10 cellular contexts compared by ENCODE assay signal in the genomic region with DNA sequence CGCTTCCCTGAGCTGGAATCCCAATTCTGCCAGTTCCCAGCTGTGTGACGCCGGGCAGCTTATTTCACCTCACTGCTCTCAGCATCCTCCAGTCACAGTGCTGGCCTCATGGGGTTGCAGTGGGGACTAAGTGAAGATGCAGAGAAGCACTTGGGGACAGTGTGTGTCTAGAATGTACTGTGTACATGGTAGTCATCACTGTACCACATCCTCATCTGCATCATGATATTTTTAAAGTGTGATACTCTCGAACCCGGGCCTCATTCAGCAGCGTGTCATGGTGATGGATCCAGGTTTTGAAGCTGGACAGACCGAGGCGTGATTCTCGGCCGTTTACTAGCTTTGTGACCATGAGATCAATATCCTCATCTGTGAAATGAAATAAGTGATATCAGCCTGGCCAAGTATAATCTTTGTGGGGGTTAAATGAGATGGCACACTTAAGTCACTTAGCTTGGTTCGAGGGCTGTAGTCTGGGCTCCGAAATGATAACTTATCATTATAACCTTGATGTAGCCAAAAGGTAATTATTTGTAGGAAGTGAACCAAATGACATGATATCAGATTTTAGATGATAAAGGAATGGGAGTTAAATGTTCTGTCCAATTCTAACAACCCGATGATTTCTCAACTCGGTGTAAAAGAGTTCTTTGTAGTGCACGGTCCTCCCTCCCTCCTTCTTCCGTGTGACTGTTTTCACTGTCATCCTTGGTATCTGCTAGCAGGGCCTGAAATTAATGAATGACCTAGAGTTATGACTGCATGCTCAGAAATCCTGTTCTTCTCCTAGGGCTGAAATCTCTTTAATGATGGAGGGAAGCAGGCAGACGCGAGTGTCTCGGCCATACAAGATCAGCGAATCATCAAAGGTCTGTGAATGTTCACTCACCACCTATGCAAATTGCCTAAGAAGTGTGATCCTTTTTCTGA. TPM values are rescaled to one million over a fixed set of nuclear protein-coding genes. Genes with fewer than 3 reads are reported as not detected.
DNase-seq lines count a peak whose midpoint lies in the region; ATAC-seq, FAIRE-seq and TF ChIP-seq lines count a peak whose summit lies in the region.
"Had no signal": no experiment of that assay in that cellular context is flagged by ENCODE, and none has a peak within 500 bp of the region (broad histone marks: within the 10 kb centered on the region; RNA-seq: fewer than 3 reads in every experiment).

No MANE protein-coding gene starts in this region.

- intact Hi-C loops in naive thymus-derived CD4-positive, alpha-beta T cell (cut with micrococcal nuclease) = no loop called here
- intact Hi-C loops in vagina (cut with DNase I) = no loop called here

- H3K36me3 Mint-ChIP-seq in naive thymus-derived CD4-positive, alpha-beta T cell = peaks cover 5 to 30% (median 27%) of the 10 kb centered on the region in 5 donors

- H3K9me3 Mint-ChIP-seq in naive thymus-derived CD4-positive, alpha-beta T cell = peaks cover 0 to 5% (median 0%) of the 10 kb centered on the region in 11 donors

- no peak for TF ChIP-seq POLR2A in vagina (IDR thresholded peaks at IDR 0.05)

- FAIRE-seq in HTR-8/SVneo (lab: Jason Lieb, UNC) = peak; percentile 49

- H3K27ac Mint-ChIP-seq in naive thymus-derived CD4-positive, alpha-beta T cell = peak overlapping the region in 8 of 9 donors; percentile 22 to 80 (median 58)

- H3K9me3 ChIP-seq in naive thymus-derived CD4-positive, alpha-beta T cell (ENCODE audit: control insufficient read depth in 2 of 3, low read length in 3 of 3) = no peaks in the 10 kb centered on the region
- no peaks in the 10 kb centered on the region for H3K9me3 ChIP-seq in vagina

- peak overlapping the region; percentile 62 to 92 (median 77) for H3K4me3 Mint-ChIP-seq in naive thymus-derived CD4-positive, alpha-beta T cell

- peak; percentile 59 for DNase-seq in BJ (ENCODE audit: low read depth)
- no peak for DNase-seq in HTR-8/SVneo (ENCODE audit: insufficient read length, low spot score)
- peak; percentile 19 to 66 for DNase-seq in cardiac fibroblast (ENCODE audit: low read depth in 2 of 2)
- no peak for DNase-seq in naive thymus-derived CD4-positive, alpha-beta T cell
- DNase-seq in GOT3 (lab: John Stamatoyannopoulos, UW) = no peak
- no peak for DNase-seq in HUDEP-2 (lab: John Stamatoyannopoulos, UW; ENCODE audit: unreplicated experiment in 76 of 76)
- no peak for DNase-seq in vagina (ENCODE audit: extremely low spot score in 2 of 2)
- no peak for DNase-seq in activated naive CD4-positive, alpha-beta T cell treated with anti-CD3 and anti-CD28 coated beads, Interleukin-2, amount 50 U/mL, for 16 hours
- DNase-seq: activated gamma-delta T cell treated with Interleukin-2 at 50 U/mL for 16 hours, islet precursor cell had no signal

- H3K4me1 ChIP-seq in naive thymus-derived CD4-positive, alpha-beta T cell (ENCODE audit: control insufficient read depth in 2 of 2, insufficient read depth in 2 of 2, low read length in 2 of 2) = peaks cover 23 to 61% of the 10 kb centered on the region in 2 donors
- H3K4me1 ChIP-seq in vagina = peaks cover 28% of the 10 kb centered on the region

- H3K36me3 ChIP-seq in BJ (ENCODE audit: control insufficient read depth, insufficient read depth, low read length) (peaks cover 13% of the 10 kb centered on the region), vagina (peaks cover 0 to 21% of the 10 kb centered on the region in 2 donors)
- peaks cover 0 to 34% (median 0%) of the 10 kb centered on the region in 3 experiments for H3K36me3 ChIP-seq in naive thymus-derived CD4-positive, alpha-beta T cell (ENCODE audit: control insufficient read depth in 2 of 3, insufficient read depth in 3 of 3, low read length in 3 of 3)

- CTCF ChIA-PET in BJ (lab: Yijun Ruan, JAX) = interaction anchor here (0.6 to 3.6 kb wide), 5 partner anchors 20 to 118 kb away, joined by 3 to 13 read pairs (median 4); no protein-coding TSS in a partner anchor
- CTCF ChIA-PET in naive thymus-derived CD4-positive, alpha-beta T cell (lab: Charles Lee) = interaction anchor here (1.5 kb wide), 1 partner anchor 76 kb away, joined by 4 read pairs; no protein-coding TSS in a partner anchor

- H3K27ac ChIP-seq in naive thymus-derived CD4-positive, alpha-beta T cell (ENCODE audit: low read depth, low read length) = no peak overlapping the region
- H3K27ac ChIP-seq in vagina = no peak overlapping the region

- POLR2A ChIA-PET in BJ (lab: Charles Lee) = no interaction called here
- POLR2A ChIA-PET in naive thymus-derived CD4-positive, alpha-beta T cell (lab: Charles Lee) = interaction anchor here (0.9 to 1.4 kb wide), 7 partner anchors 9 to 377 kb away, joined by 3 to 4 read pairs (median 3); a partner anchor contains a TSS

- no peak for ATAC-seq in naive thymus-derived CD4-positive, alpha-beta T cell

- H3K4me1 Mint-ChIP-seq in naive thymus-derived CD4-positive, alpha-beta T cell = peaks cover 43 to 74% (median 66%) of the 10 kb centered on the region in 7 donors

- H3K4me3 ChIP-seq in BJ (ENCODE audit: low read depth, low read length) = no peak overlapping the region
- no peak overlapping the region for H3K4me3 ChIP-seq in cardiac fibroblast (replicated peaks in 1 of 2; ENCODE audit: low read depth in 2 of 2, low read length in 2 of 2)
- H3K4me3 ChIP-seq in naive thymus-derived CD4-positive, alpha-beta T cell (ENCODE audit: low read length) = no peak overlapping the region
- no peak overlapping the region for H3K4me3 ChIP-seq in vagina

- no peaks in the 10 kb centered on the region for H3K27me3 ChIP-seq in BJ (ENCODE audit: control insufficient read depth, insufficient read depth, low read length)
- no peaks in the 10 kb centered on the region for H3K27me3 ChIP-seq in naive thymus-derived CD4-positive, alpha-beta T cell (ENCODE audit: control insufficient read depth in 2 of 2, insufficient read depth in 2 of 2, low read length in 2 of 2)
- H3K27me3 ChIP-seq in vagina = no peaks in the 10 kb centered on the region

- no peak for TF ChIP-seq CTCF in BJ (IDR thresholded peaks at IDR 0.05; ENCODE audit: insufficient read depth, low read depth, low read length)
- TF ChIP-seq CTCF in cardiac fibroblast (IDR thresholded peaks at IDR 0.05; ENCODE audit: low read depth, low read length) = no peak
- no peak for TF ChIP-seq CTCF in vagina (IDR thresholded peaks at IDR 0.05)

- H3K27me3 Mint-ChIP-seq in naive thymus-derived CD4-positive, alpha-beta T cell = peaks cover 0 to 20% (median 0%) of the 10 kb centered on the region in 5 donors

RNA-seq across cellular contexts. Expression of a gene that starts 2.0 kb away (rescaled TPM):
- polyA plus RNA-seq in BJ (2011; rRNA removed) = 33.2 and 43.7 TPM in 2 replicates
- polyA minus RNA-seq in BJ (2011; rRNA and poly(A)+ RNA removed) = 43.2 and 54.3 TPM in 2 replicates
- 100 to 1,000 TPM in 2 of 5 experiments, 10 to 100 TPM in 3; 51.8 to 161 (median 97.8) TPM for total RNA-seq in naive thymus-derived CD4-positive, alpha-beta T cell
- 10 to 100 TPM; 45.8 to 73.7 TPM for polyA plus RNA-seq in naive thymus-derived CD4-positive, alpha-beta T cell
- total RNA-seq in vagina = 39.3 TPM

RNA-seq across cellular contexts. Expression of a gene that starts 32.4 kb away (rescaled TPM):
- 161 and 166 TPM in 2 replicates for polyA plus RNA-seq in BJ (2011; rRNA removed)
- polyA minus RNA-seq in BJ (2011; rRNA and poly(A)+ RNA removed) = 70.9 and 91.6 TPM in 2 replicates
- total RNA-seq in naive thymus-derived CD4-positive, alpha-beta T cell = 100 to 1,000 TPM in 3 of 5 experiments, 10 to 100 TPM in 2; 84.2 to 704 (median 172) TPM
- polyA plus RNA-seq in naive thymus-derived CD4-positive, alpha-beta T cell = 100 to 1,000 TPM; 268 to 344 TPM
- total RNA-seq in vagina = 67.8 TPM

RNA-seq across cellular contexts. Expression of a gene that starts 49.5 kb away (rescaled TPM):
- 39.6 and 55.1 TPM in 2 replicates for polyA plus RNA-seq in BJ (2011; rRNA removed)
- polyA minus RNA-seq in BJ (2011; rRNA and poly(A)+ RNA removed) = 112 and 149 TPM in 2 replicates
- 100 to 1,000 TPM in 3 of 5 experiments, 10 to 100 TPM in 2; 88.4 to 113 (median 112) TPM for total RNA-seq in naive thymus-derived CD4-positive, alpha-beta T cell
- 100 to 1,000 TPM; 106 to 123 TPM for polyA plus RNA-seq in naive thymus-derived CD4-positive, alpha-beta T cell
- total RNA-seq in vagina = 42.5 TPM

Comparison
In these comparisons a context has a peak if more than half of its experiments do, and no peak if none do; other contexts are left out.
1. DNase-seq: peak in BJ (single experiment) and cardiac fibroblast (2 of 2); none in HTR-8/SVneo (single experiment), naive thymus-derived CD4-positive, alpha-beta T cell (0 of 9), GOT3 (single experiment), HUDEP-2 (0 of 76), vagina (0 of 2) and activated naive CD4-positive, alpha-beta T cell treated with anti-CD3 and anti-CD28 coated beads, Interleukin-2, amount 50 U/mL, for 16 hours (single experiment).